10 cellular contexts compared by ENCODE assay signal in genomic region chr2:26073830-26074229, GRCh38.
"Had no signal": no experiment of that assay in that cellular context is flagged by ENCODE, and none has a peak within 500 bp of the region (broad histone marks: within the 10 kb centered on the region; RNA-seq: fewer than 3 reads in every experiment).

No MANE protein-coding gene starts in this region.

- H3K9me3 ChIP-seq: heart left ventricle, thyroid gland had no signal

- H3K4me3 Mint-ChIP-seq: activated T-cell treated with anti-CD3 and anti-CD28 coated beads, Interleukin-2, amount 50 U/mL, for 24 hours; naive thymus-derived CD4-positive, alpha-beta T cell had no signal

- H3K27me3 Mint-ChIP-seq: activated T-cell treated with anti-CD3 and anti-CD28 coated beads, Interleukin-2, amount 50 U/mL, for 24 hours; naive thymus-derived CD4-positive, alpha-beta T cell had no signal

- H3K9me3 Mint-ChIP-seq: activated T-cell treated with anti-CD3 and anti-CD28 coated beads, Interleukin-2, amount 50 U/mL, for 24 hours had no signal

- H3K4me3 ChIP-seq: heart left ventricle, thyroid gland had no signal

- DNase-seq: activated CD4-positive, alpha-beta T cell treated with anti-CD3 and anti-CD28 coated beads, Interleukin-2, amount 50 U/mL, for 1 hour; activated gamma-delta T cell; activated T-cell treated with anti-CD3 and anti-CD28 coated beads, Interleukin-2, amount 50 U/mL, for 24 hours; effector CD4-positive, alpha-beta T cell; foreskin melanocyte; heart left ventricle; naive thymus-derived CD4-positive, alpha-beta T cell; stimulated activated CD4-positive, alpha-beta T cell treated with anti-CD3 and anti-CD28 coated beads, Interleukin-4, amount 100 ng/mL, for 4 hours; T-helper 2 cell; thyroid gland had no signal

- ATAC-seq: naive thymus-derived CD4-positive, alpha-beta T cell had no signal

- H3K27me3 ChIP-seq: heart left ventricle, thyroid gland had no signal

- H3K27ac ChIP-seq: heart left ventricle, thyroid gland had no signal

- H3K36me3 ChIP-seq: heart left ventricle, thyroid gland had no signal
